ENCODE assay signal across 21 cellular contexts in genomic region chr9:61669352-61669751, GRCh38.
"Had no signal": no experiment of that assay in that cellular context is flagged by ENCODE, and none has a peak within 500 bp of the region (broad histone marks: within the 10 kb centered on the region; RNA-seq: fewer than 3 reads in every experiment).

No MANE protein-coding gene starts in this region.

- H3K4me1 Mint-ChIP-seq: activated B cell treated with CpG ODN at 0.5 μM for 24 hours; activated naive CD8-positive, alpha-beta T cell treated with anti-CD3 and anti-CD28 coated beads, Interleukin-2, amount 10 ng/mL, durations not matched to agents 7 days and 5 days; brain; endodermal cell; mesothelial cell of epicardium had no signal

- H3K27ac Mint-ChIP-seq: activated B cell treated with CpG ODN at 0.5 μM for 24 hours; activated naive CD4-positive, alpha-beta T cell treated with anti-CD3 and anti-CD28 coated beads for 36 hours; activated naive CD8-positive, alpha-beta T cell treated with anti-CD3 and anti-CD28 coated beads, Interleukin-2, amount 10 ng/mL, durations not matched to agents 7 days and 5 days; brain; endodermal cell; mesothelial cell of epicardium; naive thymus-derived CD4-positive, alpha-beta T cell; T-helper 2 cell treated with Interferon-gamma antibody and Interleukin-4, amounts not matched to agents 5 μg/mL and 100 μg/mL, for 36 hours had no signal

- H3K27me3 Mint-ChIP-seq: activated B cell treated with CpG ODN at 0.5 μM for 24 hours; activated naive CD8-positive, alpha-beta T cell treated with anti-CD3 and anti-CD28 coated beads, Interleukin-2, amount 10 ng/mL, durations not matched to agents 7 days and 5 days; naive thymus-derived CD4-positive, alpha-beta T cell had no signal

- H3K36me3 Mint-ChIP-seq: activated naive CD8-positive, alpha-beta T cell treated with anti-CD3 and anti-CD28 coated beads, Interleukin-2, amount 10 ng/mL, durations not matched to agents 7 days and 5 days had no signal

- H3K9me3 ChIP-seq: ascending aorta, pancreas, vagina had no signal

- H3K27ac ChIP-seq: ascending aorta, cardiac muscle cell, esophagus squamous epithelium, pancreas, vagina had no signal

- H3K4me3 ChIP-seq: ascending aorta, cardiac muscle cell, esophagus squamous epithelium, pancreas, vagina had no signal

- H3K4me1 ChIP-seq: ascending aorta, esophagus squamous epithelium, pancreas, vagina had no signal

- H3K36me3 ChIP-seq: ascending aorta, cardiac muscle cell, esophagus squamous epithelium, pancreas, vagina had no signal

- H3K4me3 Mint-ChIP-seq: activated B cell treated with CpG ODN at 0.5 μM for 24 hours; activated naive CD4-positive, alpha-beta T cell treated with anti-CD3 and anti-CD28 coated beads for 36 hours; activated naive CD8-positive, alpha-beta T cell treated with anti-CD3 and anti-CD28 coated beads, Interleukin-2, amount 10 ng/mL, durations not matched to agents 7 days and 5 days; brain; endodermal cell; mesothelial cell of epicardium; T-helper 2 cell treated with Interferon-gamma antibody and Interleukin-4, amounts not matched to agents 5 μg/mL and 100 μg/mL, for 36 hours had no signal

- ATAC-seq: left ventricle myocardium superior; naive thymus-derived CD4-positive, alpha-beta T cell; pancreas; right cardiac atrium had no signal

- DNase-seq: activated B cell treated with CpG ODN at 0.5 μM for 24 hours; activated effector memory CD4-positive, alpha-beta T cell treated with Interleukin-2 at 50 U/mL for 16 hours; activated naive CD4-positive, alpha-beta T cell treated with anti-CD3 and anti-CD28 coated beads for 36 hours; activated naive CD8-positive, alpha-beta T cell treated with anti-CD3 and anti-CD28 coated beads, Interleukin-2, amount 10 ng/mL, durations not matched to agents 7 days and 5 days; endodermal cell; esophagus squamous epithelium; foreskin melanocyte; left ventricle myocardium superior; naive thymus-derived CD4-positive, alpha-beta T cell; stimulated activated CD4-positive, alpha-beta T cell treated with anti-CD3 and anti-CD28 coated beads, Interleukin-2, amount 100 ng/mL, for 48 hours; stimulated activated naive CD4-positive, alpha-beta T cell treated with Interleukin-2 at 50 U/mL for 16 hours; T-helper 1 cell; trophoblast cell had no signal

- H3K27me3 ChIP-seq: ascending aorta, cardiac muscle cell, esophagus squamous epithelium, pancreas, vagina had no signal
